In genomic region chr1:147669475-147670318, GRCh38 we compare ENCODE assay signal across 1 cellular context.
TF ChIP-seq lines count a peak whose summit lies in the region.

No MANE protein-coding gene starts in this region.

TF ChIP-seq in HepG2, 621 proteins besides CTCF, POLR2A, EP300 and RAD21 (continued from another document):
- 0 out of 2 replicates have a peak, but pooled peaks have one; percentile 19 for TF ChIP-seq THAP8 (CRISPR knock-in tag; IDR thresholded peaks at IDR 0.05; ENCODE audit: borderline replicate concordance)
- TF ChIP-seq CC2D1A (CRISPR knock-in tag; IDR thresholded peaks at IDR 0.05): no peak
- no peak for TF ChIP-seq ZNF878 (CRISPR knock-in tag; IDR thresholded peaks at IDR 0.05)
- TF ChIP-seq BCL3 (CRISPR knock-in tag; IDR thresholded peaks at IDR 0.05): peak; percentile 70; the same call in 1 of the 2 replicates
- TF ChIP-seq ZSCAN29 (CRISPR knock-in tag; conservative IDR thresholded peaks at IDR 0.05): peak; percentile 83
- TF ChIP-seq HOMEZ (CRISPR knock-in tag; IDR thresholded peaks at IDR 0.05; ENCODE audit: low read depth): no peak; the same call in 1 of the 2 replicates
- TF ChIP-seq ZBTB43 (CRISPR knock-in tag; conservative IDR thresholded peaks at IDR 0.05): no peak
- TF ChIP-seq SATB2 (CRISPR knock-in tag; IDR thresholded peaks at IDR 0.05): peak; percentile 82
- 0 out of 2 replicates have a peak, but pooled peaks have one; percentile 36 for TF ChIP-seq ZNF784 (CRISPR knock-in tag; IDR thresholded peaks at IDR 0.05; ENCODE audit: borderline replicate concordance)
- TF ChIP-seq ZNF841 (CRISPR knock-in tag; IDR thresholded peaks at IDR 0.05; ENCODE audit: borderline replicate concordance): no peak
- no peak for TF ChIP-seq ZNF790 (CRISPR knock-in tag; IDR thresholded peaks at IDR 0.05; ENCODE audit: borderline replicate concordance)
